Comparison of ENCODE assay signal across 30 cellular contexts in the genomic region with DNA sequence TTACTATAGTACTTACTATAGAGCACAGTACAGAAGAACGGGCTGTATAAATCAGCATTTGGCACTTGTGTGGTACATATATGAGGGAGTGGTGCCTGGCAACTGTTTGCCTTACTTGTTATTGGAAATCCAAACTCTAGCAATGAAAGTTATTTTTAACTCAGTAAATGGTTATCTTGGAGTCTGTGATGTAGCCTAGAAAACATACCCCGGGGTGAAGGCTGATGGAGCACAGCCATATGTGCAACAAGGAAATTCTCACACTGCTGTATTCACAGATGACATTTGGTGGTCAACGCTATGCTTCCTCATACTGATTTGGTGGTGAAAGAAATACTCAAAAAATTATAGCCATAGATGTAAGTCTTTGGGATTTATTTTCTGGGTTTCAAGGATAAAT.
"Had no signal": no experiment of that assay in that cellular context is flagged by ENCODE, and none has a peak within 500 bp of the region (broad histone marks: within the 10 kb centered on the region; RNA-seq: fewer than 3 reads in every experiment).

No MANE protein-coding gene starts in this region.

- H3K9me3 ChIP-seq: ascending aorta, breast epithelium had no signal

- H3K4me1 Mint-ChIP-seq: activated CD4-positive, alpha-beta memory T cell treated with anti-CD3 and anti-CD28 coated beads, Interleukin-2, amount 10 ng/mL, durations not matched to agents 7 days and 5 days; activated CD8-positive, alpha-beta memory T cell treated with anti-CD3 and anti-CD28 coated beads, Interleukin-2, amount 10 ng/mL, durations not matched to agents 7 days and 5 days; activated naive CD8-positive, alpha-beta T cell treated with anti-CD3 and anti-CD28 coated beads for 36 hours; activated T-helper 17 cell treated with anti-CD3 and anti-CD28 coated beads, Interleukin-2, amount 50 U/mL, for 72 hours had no signal

- H3K36me3 ChIP-seq: ascending aorta, breast epithelium, WERI-Rb-1 had no signal

- FAIRE-seq: K562 had no signal

- H3K27ac ChIP-seq: ascending aorta, breast epithelium, WERI-Rb-1 had no signal

- H3K4me1 ChIP-seq: ascending aorta, breast epithelium had no signal

- H3K27me3 ChIP-seq: ascending aorta, breast epithelium had no signal

- H3K36me3 Mint-ChIP-seq: activated CD8-positive, alpha-beta memory T cell treated with anti-CD3 and anti-CD28 coated beads, Interleukin-2, amount 10 ng/mL, durations not matched to agents 7 days and 5 days; activated naive CD8-positive, alpha-beta T cell treated with anti-CD3 and anti-CD28 coated beads for 36 hours had no signal

- H3K27me3 Mint-ChIP-seq: activated CD4-positive, alpha-beta memory T cell treated with anti-CD3 and anti-CD28 coated beads, Interleukin-2, amount 10 ng/mL, durations not matched to agents 7 days and 5 days; activated CD8-positive, alpha-beta memory T cell treated with anti-CD3 and anti-CD28 coated beads, Interleukin-2, amount 10 ng/mL, durations not matched to agents 7 days and 5 days; activated naive CD8-positive, alpha-beta T cell treated with anti-CD3 and anti-CD28 coated beads for 36 hours; activated T-helper 17 cell treated with anti-CD3 and anti-CD28 coated beads, Interleukin-2, amount 50 U/mL, for 72 hours had no signal

- H3K27ac Mint-ChIP-seq: activated CD4-positive, alpha-beta memory T cell treated with anti-CD3 and anti-CD28 coated beads, Interleukin-2, amount 10 ng/mL, durations not matched to agents 7 days and 5 days; activated CD8-positive, alpha-beta memory T cell treated with anti-CD3 and anti-CD28 coated beads, Interleukin-2, amount 10 ng/mL, durations not matched to agents 7 days and 5 days; activated naive CD8-positive, alpha-beta T cell treated with anti-CD3 and anti-CD28 coated beads for 36 hours; activated T-cell treated with anti-CD3 and anti-CD28 coated beads, Interleukin-2, amount 50 U/mL, for 72 hours; activated T-helper 17 cell treated with anti-CD3 and anti-CD28 coated beads, Interleukin-2, amount 50 U/mL, for 72 hours had no signal

- H3K9me3 Mint-ChIP-seq: activated T-cell treated with anti-CD3 and anti-CD28 coated beads, Interleukin-2, amount 50 U/mL, for 72 hours had no signal

- DNase-seq: activated CD4-positive, alpha-beta memory T cell treated with anti-CD3 and anti-CD28 coated beads, Interleukin-2, amount 10 ng/mL, durations not matched to agents 7 days and 5 days; activated CD4-positive, alpha-beta T cell treated with anti-CD3 and anti-CD28 coated beads for 1 hour; activated CD4-positive, alpha-beta T cell treated with anti-CD3 and anti-CD28 coated beads for 48 hours; activated CD4-positive, CD25-positive, alpha-beta regulatory T cell; activated CD8-positive, alpha-beta memory T cell treated with anti-CD3 and anti-CD28 coated beads for 24 hours; activated CD8-positive, alpha-beta memory T cell treated with anti-CD3 and anti-CD28 coated beads, Interleukin-2, amount 10 ng/mL, durations not matched to agents 7 days and 5 days; activated effector memory CD4-positive, alpha-beta T cell treated with anti-CD3 and anti-CD28 coated beads, Interleukin-2, amount 50 U/mL, for 16 hours; activated naive CD4-positive, alpha-beta T cell; activated naive CD4-positive, alpha-beta T cell treated with anti-CD3 and anti-CD28 coated beads, Interleukin-2, amount 50 U/mL, for 16 hours; activated naive CD8-positive, alpha-beta T cell treated with anti-CD3 and anti-CD28 coated beads for 36 hours; activated T-cell treated with anti-CD3 and anti-CD28 coated beads, Interleukin-2, amount 50 U/mL, for 1 hour; activated T-cell treated with anti-CD3 and anti-CD28 coated beads, Interleukin-2, amount 50 U/mL, for 72 hours; amniotic stem cell; caudate nucleus; cerebellar nuclear complex; NCI-H1092 treated with DMSO at 0.1 percent for 48 hours; NCI-H1417; NCI-H1930; NCI-H2081 treated with DMSO at 0.1 percent for 48 hours; NCI-H345; NCI-H524 treated with DMSO at 0.1 percent for 48 hours; NCI-H748 treated with DMSO at 0.1 percent for 48 hours; NK-92 treated with Interleukin-12 subunit alpha and Interleukin-12 subunit beta, amount 100 ng/mL, for 24 hours; SHP77 treated with DMSO at 0.1 percent for 48 hours; T1000; WERI-Rb-1 had no signal

- H3K4me3 Mint-ChIP-seq: activated CD4-positive, alpha-beta memory T cell treated with anti-CD3 and anti-CD28 coated beads, Interleukin-2, amount 10 ng/mL, durations not matched to agents 7 days and 5 days; activated CD8-positive, alpha-beta memory T cell treated with anti-CD3 and anti-CD28 coated beads, Interleukin-2, amount 10 ng/mL, durations not matched to agents 7 days and 5 days; activated naive CD8-positive, alpha-beta T cell treated with anti-CD3 and anti-CD28 coated beads for 36 hours; activated T-cell treated with anti-CD3 and anti-CD28 coated beads, Interleukin-2, amount 50 U/mL, for 72 hours; activated T-helper 17 cell treated with anti-CD3 and anti-CD28 coated beads, Interleukin-2, amount 50 U/mL, for 72 hours had no signal

- H3K4me3 ChIP-seq: ascending aorta, breast epithelium, K562 had no signal
